ENCODE assay signal across 8 cellular contexts in genomic region chrX:107205770-107206696, GRCh38.
A peak's percentile ranks its signal among the peaks of the same experiment; 100 is the strongest.
DNase-seq lines count a peak whose midpoint lies in the region; ATAC-seq and TF ChIP-seq lines count a peak whose summit lies in the region.

Gene DNAAF6 (plus strand): TSS chrX:107206611. CDS start chrX:107212876, 6,265 bp downstream.
A gene with protein sequence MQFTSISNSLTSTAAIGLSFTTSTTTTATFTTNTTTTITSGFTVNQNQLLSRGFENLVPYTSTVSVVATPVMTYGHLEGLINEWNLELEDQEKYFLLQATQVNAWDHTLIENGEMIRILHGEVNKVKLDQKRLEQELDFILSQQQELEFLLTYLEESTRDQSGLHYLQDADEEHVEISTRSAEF (minus strand): TSS chrX:107206433. CDS start chrX:107175146, 31,287 bp downstream.

- H3K4me3 ChIP-seq in ACC112 (ENCODE audit: low read depth, low read length): peak within 1 kb of the TSS; percentile 71
- H3K4me3 ChIP-seq in epithelial cell of esophagus (ENCODE audit: low read length): peak within 1 kb of the TSS; percentile 62
- H3K4me3 ChIP-seq in muscle layer of colon (ENCODE audit: low read depth in 1 of 2, low read length in 2 of 2): peak within 1 kb of the TSS; percentile 45 to 47

- H3K4me1 ChIP-seq in ACC112 (ENCODE audit: control insufficient read depth, insufficient read depth, low read length, unreplicated experiment): no peaks in the 10 kb centered on the region
- no peaks in the 10 kb centered on the region for H3K4me1 ChIP-seq in muscle layer of colon (ENCODE audit: insufficient read depth, low read length)

- no peak within 1 kb of the TSS for H3K27ac ChIP-seq in ACC112 (ENCODE audit: low read depth, low read length)
- H3K27ac ChIP-seq in muscle layer of colon (ENCODE audit: low read depth, low read length): no peak within 1 kb of the TSS

- H3K9ac ChIP-seq in muscle layer of colon (ENCODE audit: low read length): no peak within 1 kb of the TSS

- H3K27ac Mint-ChIP-seq in stimulated activated effector memory CD8-positive, alpha-beta T cell treated with anti-CD3 and anti-CD28 coated beads, Interleukin-12 subunit alpha, Interleukin-12 subunit beta, amount 100 ng/mL, for 72 hours: peak within 1 kb of the TSS; percentile 70

- no peaks in the 10 kb centered on the region for H3K9me3 ChIP-seq in muscle layer of colon (ENCODE audit: low read length)

- peak within 1 kb of the TSS; percentile 78 for H3K4me3 Mint-ChIP-seq in stimulated activated effector memory CD8-positive, alpha-beta T cell treated with anti-CD3 and anti-CD28 coated beads, Interleukin-12 subunit alpha, Interleukin-12 subunit beta, amount 100 ng/mL, for 72 hours

- no peaks in the 10 kb centered on the region for H3K36me3 Mint-ChIP-seq in stimulated activated effector memory CD8-positive, alpha-beta T cell treated with anti-CD3 and anti-CD28 coated beads, Interleukin-12 subunit alpha, Interleukin-12 subunit beta, amount 100 ng/mL, for 72 hours

- H3K36me3 ChIP-seq in ACC112 (ENCODE audit: insufficient read depth, low read length) (no peaks in the 10 kb centered on the region), muscle layer of colon (ENCODE audit: insufficient read depth, low read length) (no peaks in the 10 kb centered on the region)

- no peaks in the 10 kb centered on the region for H3K9me3 Mint-ChIP-seq in stimulated activated effector memory CD8-positive, alpha-beta T cell treated with anti-CD3 and anti-CD28 coated beads, Interleukin-12 subunit alpha, Interleukin-12 subunit beta, amount 100 ng/mL, for 72 hours

- H3K4me1 Mint-ChIP-seq in stimulated activated effector memory CD8-positive, alpha-beta T cell treated with anti-CD3 and anti-CD28 coated beads, Interleukin-12 subunit alpha, Interleukin-12 subunit beta, amount 100 ng/mL, for 72 hours: no peaks in the 10 kb centered on the region

- peak within 1 kb of the TSS; percentile 43 for H2AFZ ChIP-seq in ACC112 (ENCODE audit: low read length, unreplicated experiment)

- no peak for TF ChIP-seq CTCF in epithelial cell of esophagus (IDR thresholded peaks at IDR 0.05; ENCODE audit: insufficient read depth, low read depth, low read length, missing control alignments)

- ATAC-seq in GM19035 (IDR thresholded peaks at IDR 0.05; ENCODE audit: unreplicated experiment): peak; percentile 98
- ATAC-seq in HG03354 (IDR thresholded peaks at IDR 0.05; ENCODE audit: poor library complexity, severe bottlenecking, unreplicated experiment): peak; percentile 95
- peak; percentile 96 for ATAC-seq in stimulated activated effector memory CD8-positive, alpha-beta T cell treated with anti-CD3 and anti-CD28 coated beads, Interleukin-12 subunit alpha, Interleukin-12 subunit beta, amount 100 ng/mL, for 72 hours

- H3K27me3 ChIP-seq in ACC112 (ENCODE audit: insufficient read depth, low read length): peaks cover 22% of the 10 kb centered on the region
- H3K27me3 ChIP-seq in muscle layer of colon (ENCODE audit: control insufficient read depth in 1 of 2, insufficient read depth in 2 of 2, low read length in 2 of 2): peaks cover 8 to 15% of the 10 kb centered on the region in 2 donors

- H3K79me2 ChIP-seq in ACC112 (ENCODE audit: control insufficient read depth, insufficient read depth, low read length, unreplicated experiment): no peaks in the 10 kb centered on the region

- peak; percentile 78 to 88 for DNase-seq in NCI-H526 (lab: John Stamatoyannopoulos, UW)
- peak; percentile 61 for DNase-seq in activated CD8-positive, alpha-beta memory T cell treated with anti-CD3 and anti-CD28 coated beads, Interleukin-2, amount 50 U/mL, for 4 hours
- peak; percentile 56 for DNase-seq in epithelial cell of esophagus (ENCODE audit: low read depth)
- DNase-seq in stimulated activated effector memory CD8-positive, alpha-beta T cell treated with anti-CD3 and anti-CD28 coated beads, Interleukin-12 subunit alpha, Interleukin-12 subunit beta, amount 100 ng/mL, for 72 hours (ENCODE audit: low spot score in 2 of 2): peak; percentile 9 to 72
